Comparison of ENCODE assay signal across 8 cellular contexts in the genomic region with DNA sequence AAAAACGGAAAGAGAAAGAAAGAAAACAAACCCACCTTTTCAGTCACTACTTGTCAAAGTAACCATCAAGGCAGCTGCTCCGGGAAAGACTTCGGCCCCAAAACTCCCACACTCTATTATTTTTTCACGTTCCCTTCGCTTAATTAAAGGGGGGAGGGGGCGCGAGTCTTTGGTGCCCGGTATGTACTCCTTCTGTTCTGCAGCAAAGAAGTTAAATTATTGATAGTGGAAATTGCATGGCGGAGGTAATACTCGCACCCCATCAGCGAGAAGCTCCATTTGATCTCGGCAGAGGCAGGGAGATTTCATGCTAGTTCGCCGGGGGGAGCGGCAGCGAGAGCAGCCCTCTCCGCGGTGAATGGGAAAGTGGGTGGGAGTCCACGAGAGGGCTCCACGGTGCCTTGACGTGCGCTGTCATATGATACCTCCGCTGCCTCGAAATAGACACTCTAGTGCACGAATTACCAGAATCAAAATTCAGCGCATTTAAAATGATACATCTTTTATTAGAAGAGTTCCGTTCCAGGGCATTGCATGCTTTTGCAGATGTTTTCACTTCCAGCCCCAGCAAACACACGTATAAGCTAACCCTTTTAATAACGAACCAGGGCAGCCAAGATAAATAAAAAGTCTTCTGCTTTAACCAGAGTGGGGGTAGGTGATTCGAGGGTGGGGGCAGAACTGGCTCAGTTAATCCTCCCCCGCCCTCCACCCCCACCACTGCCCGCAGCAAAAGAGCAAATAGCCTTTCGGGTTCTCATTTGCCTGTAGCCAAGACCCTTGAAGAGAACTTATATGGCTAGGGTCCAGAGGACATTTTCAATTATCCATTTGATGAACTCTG. TPM values are rescaled to one million over a fixed set of nuclear protein-coding genes. Genes with fewer than 3 reads are reported as not detected.
DNase-seq lines count a peak whose midpoint lies in the region; ATAC-seq and TF ChIP-seq lines count a peak whose summit lies in the region.

No MANE protein-coding gene starts in this region.

- H3K9ac ChIP-seq in neural progenitor cell: no peak overlapping the region

- peak overlapping the region; percentile 74 for H3K4me3 ChIP-seq in neural progenitor cell

- POLR2A ChIA-PET in T-cell (lab: Charles Lee): no interaction called here

- peaks cover 27 to 30% (median 29%) of the 10 kb centered on the region in 3 donors for H3K4me1 Mint-ChIP-seq in T-cell
- H3K4me1 Mint-ChIP-seq in neural progenitor cell: peaks cover 24% of the 10 kb centered on the region

- peak; percentile 32 for TF ChIP-seq CTCF in neural progenitor cell (IDR thresholded peaks at IDR 0.05)

- no peaks in the 10 kb centered on the region for H3K9me3 ChIP-seq in neural progenitor cell (ENCODE audit: low read depth)

- peak overlapping the region; percentile 99 for H3K4me2 ChIP-seq in neural progenitor cell

- peaks cover 22% of the 10 kb centered on the region for H3K4me1 ChIP-seq in neural progenitor cell

- H3K36me3 Mint-ChIP-seq in T-cell (no peaks in the 10 kb centered on the region), neural progenitor cell (no peaks in the 10 kb centered on the region)

- no peaks in the 10 kb centered on the region for H3K9me3 Mint-ChIP-seq in T-cell
- no peaks in the 10 kb centered on the region for H3K9me3 Mint-ChIP-seq in neural progenitor cell

- H3K79me2 ChIP-seq in neural progenitor cell (ENCODE audit: low read depth): peaks cover 3% of the 10 kb centered on the region

- H3F3A ChIP-seq in neural progenitor cell (ENCODE audit: low read depth): peaks cover 26% of the 10 kb centered on the region

- no peaks in the 10 kb centered on the region for H4K20me1 ChIP-seq in neural progenitor cell (ENCODE audit: low read depth)

- no peak overlapping the region for H3K27ac Mint-ChIP-seq in T-cell
- no peak overlapping the region for H3K27ac Mint-ChIP-seq in neural progenitor cell

- CTCF ChIA-PET in T-cell (lab: Charles Lee): interaction anchor here in 1 of 2 donors (0.6 kb wide), 1 partner anchor 824 kb away, joined by 3 read pairs; no protein-coding TSS in a partner anchor

- ATAC-seq in HG03025 (IDR thresholded peaks at IDR 0.05; ENCODE audit: low FRiP score, unreplicated experiment): peak; percentile 44
- ATAC-seq in T-cell (replicated peaks in 1 of 4): no peak
- ATAC-seq in HG02884 (IDR thresholded peaks at IDR 0.05; ENCODE audit: unreplicated experiment): no peak
- no peak for ATAC-seq in HG02571 (IDR thresholded peaks at IDR 0.05; ENCODE audit: unreplicated experiment)

- no peaks in the 10 kb centered on the region for H3K36me3 ChIP-seq in neural progenitor cell

- no peak overlapping the region for H3K27ac ChIP-seq in neural progenitor cell

- H3K4me3 Mint-ChIP-seq in T-cell: peak overlapping the region; percentile 68 to 84 (median 76)
- H3K4me3 Mint-ChIP-seq in neural progenitor cell: peak overlapping the region; percentile 91

- peak overlapping the region; percentile 82 for H2AFZ ChIP-seq in neural progenitor cell (replicated peaks)

- DNase-seq in SKM-1 treated with dmso at 0.1 percent for 144 hours (lab: John Stamatoyannopoulos, UW; ENCODE audit: unreplicated experiment) (peak; percentile 18), SKM-1 (lab: John Stamatoyannopoulos, UW; ENCODE audit: unreplicated experiment) (no peak), T-cell (no peak), fibroblast of gingiva (ENCODE audit: low read depth) (peak; percentile 76), neural progenitor cell (ENCODE audit: low spot score) (peak; percentile 55)

- H3K27me3 Mint-ChIP-seq in T-cell (peaks cover 57 to 60% of the 10 kb centered on the region in 2 donors), neural progenitor cell (ENCODE audit: insufficient read depth, low read depth) (peaks cover 14% of the 10 kb centered on the region)

- H3K27me3 ChIP-seq in neural progenitor cell: peaks cover 53% of the 10 kb centered on the region

RNA-seq across cellular contexts. Expression of a gene that starts 1.2 kb away (rescaled TPM):
- total RNA-seq in T-cell: under 1 TPM in 1 of 5 donors, not detected in 4; 0.09 TPM
- total RNA-seq in neural progenitor cell (ENCODE audit: low replicate concordance): 1.6 and 2.1 TPM in 2 replicates

Comparison
In these comparisons a context has a peak if more than half of its experiments do, and no peak if none do; other contexts are left out.
1. DNase-seq: peak in SKM-1 treated with dmso at 0.1 percent for 144 hours (single experiment), fibroblast of gingiva (single experiment) and neural progenitor cell (single experiment); none in SKM-1 (single experiment) and T-cell (0 of 34).